ENCODE assay signal across 15 cellular contexts in genomic region chr14:76486251-76486743, GRCh38.
DNase-seq lines count a peak whose midpoint lies in the region; ATAC-seq and TF ChIP-seq lines count a peak whose summit lies in the region.
"Had no signal": no experiment of that assay in that cellular context is flagged by ENCODE, and none has a peak within 500 bp of the region (broad histone marks: within the 10 kb centered on the region; RNA-seq: fewer than 3 reads in every experiment).

No MANE protein-coding gene starts in this region.

- no peak for ATAC-seq in GM18517 (IDR thresholded peaks at IDR 0.05; ENCODE audit: unreplicated experiment)
- ATAC-seq: activated T-cell treated with anti-CD3 and anti-CD28 coated beads, Interleukin-2, amount 50 U/mL, for 72 hours had no signal

- H3K9ac ChIP-seq in parathyroid adenoma, result no peak overlapping the region

- H2AFZ ChIP-seq in parathyroid adenoma, result peak overlapping the region; percentile 84

- no peaks in the 10 kb centered on the region for H3K79me2 ChIP-seq in parathyroid adenoma

- H3K4me3 ChIP-seq in H7 (ENCODE audit: insufficient read depth, low read depth, low read length) (no peak overlapping the region), parathyroid adenoma (ENCODE audit: low read depth, low read length) (no peak overlapping the region)
- H3K4me3 ChIP-seq: dorsolateral prefrontal cortex, lung had no signal

- H3K9me3 ChIP-seq in parathyroid adenoma (ENCODE audit: control insufficient read depth, low read length), result no peaks in the 10 kb centered on the region

- no peak overlapping the region for H3K4me2 ChIP-seq in parathyroid adenoma (ENCODE audit: low read length)

- peak; percentile 44 for DNase-seq in H7
- peak; percentile 37 for DNase-seq in NCI-H2029 (lab: John Stamatoyannopoulos, UW)
- peak; percentile 75 for DNase-seq in NCI-H774 (lab: John Stamatoyannopoulos, UW)
- DNase-seq in effector CD8-positive, alpha-beta T cell (lab: John Stamatoyannopoulos, UW), result no peak
- DNase-seq in NOMO-1 (lab: John Stamatoyannopoulos, UW; ENCODE audit: unreplicated experiment in 2 of 2), result no peak
- no peak for DNase-seq in activated CD8-positive, alpha-beta memory T cell treated with anti-CD3 and anti-CD28 coated beads, Interleukin-2, amount 50 U/mL, for 4 hours
- DNase-seq: activated CD4-positive, alpha-beta T cell treated with anti-CD3 and anti-CD28 coated beads, Interleukin-2, amount 10 ng/mL, durations not matched to agents 24 days and 14 days; activated T-cell treated with anti-CD3 and anti-CD28 coated beads, Interleukin-2, amount 50 U/mL, for 72 hours; dorsolateral prefrontal cortex; small intestine had no signal

- no peaks in the 10 kb centered on the region for H3K27me3 ChIP-seq in H7 (ENCODE audit: control insufficient read depth, insufficient read depth, low read length)
- no peaks in the 10 kb centered on the region for H3K27me3 ChIP-seq in parathyroid adenoma (ENCODE audit: control insufficient read depth, insufficient read depth, low read length)

- peak overlapping the region; percentile 55 for H3K27ac ChIP-seq in parathyroid adenoma
- H3K27ac ChIP-seq: C4-2B, dorsolateral prefrontal cortex, HL-60 had no signal

- TF ChIP-seq CTCF in parathyroid adenoma (IDR thresholded peaks at IDR 0.05), result no peak

- peaks cover 16% of the 10 kb centered on the region for H3K4me1 ChIP-seq in parathyroid adenoma

- H3K36me3 ChIP-seq in H7 (replicated peaks; ENCODE audit: control insufficient read depth, insufficient read depth, low read length) (no peaks in the 10 kb centered on the region), parathyroid adenoma (ENCODE audit: control insufficient read depth, insufficient read depth, low read length) (no peaks in the 10 kb centered on the region)

Comparison
In these comparisons a context has a peak if more than half of its experiments do, and no peak if none do; other contexts are left out.
1. DNase-seq: peak in H7 (single experiment), NCI-H2029 (single experiment) and NCI-H774 (single experiment); none in effector CD8-positive, alpha-beta T cell (single experiment), NOMO-1 (0 of 2) and activated CD8-positive, alpha-beta memory T cell treated with anti-CD3 and anti-CD28 coated beads, Interleukin-2, amount 50 U/mL, for 4 hours (single experiment).